3 cellular contexts compared by ENCODE assay signal in genomic region chr2:15863494-15864175, GRCh38.
"Had no signal": no experiment of that assay in that cellular context is flagged by ENCODE, and none has a peak within 500 bp of the region (broad histone marks: within the 10 kb centered on the region; RNA-seq: fewer than 3 reads in every experiment).

No MANE protein-coding gene starts in this region.

- H3K4me3 ChIP-seq: GM12878 had no signal

- DNase-seq: GDM1, GF-D8 had no signal
